ENCODE assay signal across 8 cellular contexts in genomic region chr13:30132623-30133553, GRCh38.
DNase-seq lines count a peak whose midpoint lies in the region; FAIRE-seq and TF ChIP-seq lines count a peak whose summit lies in the region.

No MANE protein-coding gene starts in this region.

- H3K36me3 ChIP-seq in MG63, result no peaks in the 10 kb centered on the region

- H3K4me3 ChIP-seq in MG63 (no peak overlapping the region), fibroblast of villous mesenchyme (ENCODE audit: low read depth, low read length) (no peak overlapping the region)

- no peak overlapping the region for H3K27ac ChIP-seq in substantia nigra (ENCODE audit: low read depth, low read length, poor library complexity, severe bottlenecking)

- FAIRE-seq in H54 (lab: Jason Lieb, UNC), result no peak

- TF ChIP-seq POLR2A in H54 (IDR thresholded peaks at IDR 0.05; ENCODE audit: low read depth, low read length), result no peak

- no peaks in the 10 kb centered on the region for H3K27me3 ChIP-seq in MG63

- H3K9me3 ChIP-seq in MG63, result no peaks in the 10 kb centered on the region

- peak; percentile 77 for TF ChIP-seq CTCF in fibroblast of villous mesenchyme (IDR thresholded peaks at IDR 0.05; ENCODE audit: insufficient read depth, low read depth, low read length)

- DNase-seq in ELR (ENCODE audit: low read depth), result peak; percentile 93
- DNase-seq in H54 (ENCODE audit: insufficient read length, low spot score), result peak; percentile 59
- DNase-seq in MG63, result peak; percentile 89
- peak; percentile 35 for DNase-seq in SIG-M5 (lab: John Stamatoyannopoulos, UW)
- DNase-seq in activated T-helper 9 cell treated with anti-CD3 and anti-CD28 coated beads, Interleukin-2, amount 50 U/mL, for 16 hours (ENCODE audit: low read depth), result peak; percentile 94
- peak; percentile 94 for DNase-seq in fibroblast of villous mesenchyme (ENCODE audit: low read depth)
- DNase-seq in nucleus accumbens (lab: John Stamatoyannopoulos, UW), result peak; percentile 62 to 99 (median 92)
- peak; percentile 52 to 100 (median 95) for DNase-seq in substantia nigra (lab: John Stamatoyannopoulos, UW)

Comparison
In these comparisons a context has a peak if more than half of its experiments do, and no peak if none do; other contexts are left out.
1. DNase-seq: peak in every context shown above with its lines; median percentile 95 in substantia nigra; 94 in activated T-helper 9 cell treated with anti-CD3 and anti-CD28 coated beads, Interleukin-2, amount 50 U/mL, for 16 hours; 94 in fibroblast of villous mesenchyme; 93 in ELR; 92 in nucleus accumbens; 89 in MG63; 59 in H54; 35 in SIG-M5.